ENCODE assay signal across 8 cellular contexts in the genomic region with DNA sequence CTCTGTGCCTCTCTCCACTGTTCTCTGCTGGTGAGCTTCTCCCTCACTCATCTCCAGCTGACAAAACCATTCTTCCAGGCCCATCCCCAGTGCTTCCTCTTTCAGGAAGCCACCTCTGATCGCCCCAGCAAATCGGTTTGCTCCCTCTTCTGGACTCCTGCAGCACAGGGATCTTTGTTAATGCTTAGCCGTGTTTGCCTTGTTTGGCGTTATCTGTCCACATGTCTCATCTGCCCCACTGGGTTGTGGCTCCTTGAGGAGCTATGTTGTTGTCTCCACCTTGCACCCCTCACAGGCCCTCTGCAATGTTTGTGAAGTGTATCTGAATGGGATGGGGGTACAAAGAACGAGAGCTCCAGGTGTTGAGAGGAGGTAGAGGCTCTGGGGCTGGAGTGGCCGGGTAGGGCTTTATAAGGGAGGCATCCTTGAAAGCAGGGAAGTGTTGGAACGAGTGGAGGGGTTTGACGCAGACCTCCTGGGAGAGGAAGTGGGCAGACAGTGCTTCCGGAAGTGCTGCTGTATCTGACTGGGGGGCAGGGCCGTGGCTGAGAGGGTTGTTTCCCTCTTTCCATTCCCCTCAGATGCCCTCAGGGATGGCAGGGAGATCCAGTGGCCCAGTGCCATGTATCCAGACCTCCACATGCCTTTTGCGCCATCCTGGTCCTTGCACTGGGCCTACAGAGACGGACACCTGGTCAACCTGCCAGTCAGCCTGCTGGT. TPM values are rescaled to one million over a fixed set of nuclear protein-coding genes. Genes with fewer than 3 reads are reported as not detected.
DNase-seq lines count a peak whose midpoint lies in the region; ATAC-seq, FAIRE-seq and TF ChIP-seq lines count a peak whose summit lies in the region.

No MANE protein-coding gene starts in this region.

- H3K4me3 Mint-ChIP-seq in natural killer cell = peak overlapping the region; percentile 90

- H3K27ac Mint-ChIP-seq in natural killer cell = peak overlapping the region; percentile 92 to 95

- ATAC-seq in K562 (peak; percentile 86), natural killer cell (peak; percentile 79 to 97 (median 90)), GM21528 (IDR thresholded peaks at IDR 0.05; ENCODE audit: low FRiP score, unreplicated experiment) (no peak), foreskin keratinocyte (no peak)

- H4K20me1 ChIP-seq in K562 (replicated peaks; ENCODE audit: control insufficient read depth, insufficient read depth, low read length) = peaks cover 10% of the 10 kb centered on the region; the same call in 1 of the 2 replicates

- H3K27ac ChIP-seq in K562 (ENCODE audit: extremely low read depth, low read depth, low read length) = peak overlapping the region; percentile 52; the same call in 2 of the 3 replicates
- no peak overlapping the region for H3K27ac ChIP-seq in foreskin keratinocyte

- CTCF ChIA-PET in K562 (lab: Yijun Ruan, JAX; ENCODE audit: low intra/inter-chr PET ratio) = interaction anchor here (2.3 kb wide), 1 partner anchor 61 kb away, joined by 20 read pairs; no protein-coding TSS in a partner anchor

- POLR2A ChIA-PET in K562 (lab: Yijun Ruan, JAX) = no interaction called here

- H3K27me3 Mint-ChIP-seq in natural killer cell (ENCODE audit: low read depth in 2 of 2) = no peaks in the 10 kb centered on the region

- no peaks in the 10 kb centered on the region for H3K27me3 ChIP-seq in K562 (ENCODE audit: control insufficient read depth in 2 of 2, insufficient read depth in 2 of 2, low read length in 2 of 2)
- H3K27me3 ChIP-seq in foreskin keratinocyte = no peaks in the 10 kb centered on the region

- BruUV-seq in K562 (replicated peaks; lab: Mats Ljungman, UMichigan) = no TSS peak

- no peak for TF ChIP-seq EP300 in K562 (IDR thresholded peaks at IDR 0.05; ENCODE audit: low read length)

- FAIRE-seq in K562 (lab: Jason Lieb, UNC) (peak; percentile 96), urothelium cell line (lab: Jason Lieb, UNC) (peak; percentile 23)

- no peaks in the 10 kb centered on the region for H3K9me3 ChIP-seq in K562 (replicated peaks; ENCODE audit: control insufficient read depth, insufficient read depth, low read depth, low read length)

- no peaks in the 10 kb centered on the region for H3K36me3 Mint-ChIP-seq in natural killer cell

- in situ Hi-C loops in K562 (cut with MboI) = no loop called here

- H3K4me1 Mint-ChIP-seq in natural killer cell = peaks cover 13 to 20% of the 10 kb centered on the region in 2 donors

- peak overlapping the region; percentile 13 to 66; a peak in 3 of 4 replicates for H3K9ac ChIP-seq in K562 (ENCODE audit: insufficient read depth in 1 of 2, low read depth in 2 of 2, low read length in 2 of 2)

- TF ChIP-seq CTCF in K562 (IDR thresholded peaks at IDR 0.05 in 2 of 3, conservative IDR thresholded peaks at IDR 0.05 in 1 of 3; ENCODE audit: insufficient read depth in 2 of 3, low read depth in 1 of 3, low read length in 3 of 3) (peak; percentile 56 to 72 (median 60)), natural killer cell (IDR thresholded peaks at IDR 0.05) (no peak), foreskin keratinocyte (conservative IDR thresholded peaks at IDR 0.05) (no peak)

- TF ChIP-seq POLR2A in K562 (conservative IDR thresholded peaks at IDR 0.05) = no peak

- peak overlapping the region; percentile 30; the same call in 1 of the 2 replicates for H3K4me2 ChIP-seq in K562 (ENCODE audit: insufficient read depth, low read length)

- no peak overlapping the region for H3K4me3 ChIP-seq in K562

- H3K4me1 ChIP-seq in K562 (replicated peaks in 1 of 2; ENCODE audit: control insufficient read depth in 2 of 2, insufficient read depth in 2 of 2, low read length in 2 of 2) (peaks cover 11 to 31% of the 10 kb centered on the region in 2 experiments; a peak in 4 of 5 replicates), foreskin keratinocyte (no peaks in the 10 kb centered on the region)

- WGBS in K562 (ENCODE audit: insufficient coverage, low coverage, missing lambda C conversion rate) = 36% methylated on average over 11 of the region's 12 CpGs

- peak; percentile 78 to 81 for TF ChIP-seq RAD21 in K562 (CRISPR knock-in tag; conservative IDR thresholded peaks at IDR 0.05 in 1 of 2, IDR thresholded peaks at IDR 0.05 in 1 of 2)

- intact Hi-C loops in K562 (cut with micrococcal nuclease) = loop anchor here (2.0 kb wide), 1 partner anchor 61 kb away; no protein-coding TSS in a partner anchor
- intact Hi-C loops in natural killer cell (cut with micrococcal nuclease) = no loop called here

- peaks cover 6% of the 10 kb centered on the region; the same call in 1 of the 3 replicates for H3K36me3 ChIP-seq in K562 (ENCODE audit: control insufficient read depth, insufficient read depth, low read length)

- H3K79me2 ChIP-seq in K562 (ENCODE audit: control insufficient read depth, insufficient read depth, low read length) = 0 out of 3 replicates have a peak, but pooled peaks cover 2% of the 10 kb centered on the region

- no peaks in the 10 kb centered on the region for H3K9me3 Mint-ChIP-seq in natural killer cell

- no peak overlapping the region for H2AFZ ChIP-seq in K562 (ENCODE audit: low read depth, low read length)

- no peaks in the 10 kb centered on the region for H3K9me1 ChIP-seq in K562 (ENCODE audit: control insufficient read depth, insufficient read depth, low read length)

- DNase-seq in CMK (ENCODE audit: low read depth) (peak; percentile 82), SKM-1 (lab: John Stamatoyannopoulos, UW; ENCODE audit: unreplicated experiment) (peak; percentile 78), K562 (ENCODE audit: extremely low read depth in 1 of 4, low spot score in 3 of 4) (peak; percentile 52 to 68 (median 60)), natural killer cell (peak; percentile 46), urothelium cell line (ENCODE audit: low spot score) (no peak), AG20443 (ENCODE audit: low spot score) (no peak), foreskin keratinocyte (no peak)

RNA-seq across cellular contexts. Expression of a gene that starts 27.8 kb away (rescaled TPM):
- 7.8 and 33.3 TPM in 2 replicates for total RNA-seq in K562 (2011; cell fraction: chromatin; rRNA removed; ENCODE audit: low replicate concordance)
- total RNA-seq in K562 (2011; cell fraction: nucleolus; rRNA removed) = 14.5 and 19.7 TPM in 2 replicates
- total RNA-seq in K562 (2011; cell fraction: nucleoplasm; rRNA removed) = 6.2 and 10.0 TPM in 2 replicates
- total RNA-seq in K562 (2014; rRNA removed) (2.3 and 3.5 TPM in 2 replicates), K562 (2014; rRNA removed; fragmentation: Illumina TruSeq; extraction: Trizol) (1.1 and 1.3 TPM in 2 replicates), K562 (2015; rRNA removed; fragmentation: Illumina TruSeq; extraction: Trizol) (2.1 and 2.3 TPM in 2 replicates), K562 (2021) (12.2 and 14.5 TPM in 2 replicates), natural killer cell (1 to 10 TPM in 2 of 3 donors, under 1 TPM in 1; 0.49 to 1.8 (median 1.7) TPM), foreskin keratinocyte (11.5 and 12.0 TPM in 2 replicates)
- polyA plus RNA-seq in K562 (2011; rRNA removed) (1.9 and 2.2 TPM in 2 replicates), K562 (2014; fragmentation: Illumina TruSeq; extraction: Trizol) (2.5 and 5.7 TPM in 2 replicates), K562 (2014; fragmentation: Nextera tagmentation; extraction: Ambion mirVana) (under 1 TPM; 0.01 to 0.04 TPM), K562 (2014; rRNA removed) (3.0 and 5.1 TPM in 2 replicates), foreskin keratinocyte (6.8 and 6.9 TPM in 2 replicates)
- 1.2 and 1.5 TPM in 2 replicates for polyA plus RNA-seq in K562 (2011; cell fraction: cytosol; rRNA removed)
- 6.5 and 13.9 TPM in 2 replicates for polyA plus RNA-seq in K562 (2011; cell fraction: nucleus; rRNA removed)
- polyA plus RNA-seq in K562 (2012) = 4.8 and 5.2 TPM in 2 replicates
- 1.8 and 1.9 TPM in 2 replicates for polyA minus RNA-seq in K562 (2011; rRNA and poly(A)+ RNA removed)
- 3.8 and 8.4 TPM in 2 replicates for polyA minus RNA-seq in K562 (2011; cell fraction: cytosol; rRNA and poly(A)+ RNA removed)
- polyA minus RNA-seq in K562 (2011; cell fraction: nucleus; rRNA and poly(A)+ RNA removed) = 8.6 and 9.6 TPM in 2 replicates

RNA-seq across cellular contexts. Expression of a gene that starts 28.8 kb away (rescaled TPM):
- 43.1 and 96.1 TPM in 2 replicates for total RNA-seq in K562 (2011; cell fraction: chromatin; rRNA removed; ENCODE audit: low replicate concordance)
- total RNA-seq in K562 (2011; cell fraction: nucleolus; rRNA removed) = 63.2 and 67.5 TPM in 2 replicates
- 52.4 and 53.0 TPM in 2 replicates for total RNA-seq in K562 (2011; cell fraction: nucleoplasm; rRNA removed)
- total RNA-seq in K562 (2014; rRNA removed) (53.0 and 81.0 TPM in 2 replicates), K562 (2014; rRNA removed; fragmentation: Illumina TruSeq; extraction: Trizol) (34.6 and 48.9 TPM in 2 replicates), K562 (2015; rRNA removed; fragmentation: Illumina TruSeq; extraction: Trizol) (35.6 and 37.2 TPM in 2 replicates), K562 (2021) (58.0 and 64.3 TPM in 2 replicates), natural killer cell (100 to 1,000 TPM; 180 to 224 (median 186) TPM), foreskin keratinocyte (33.6 and 36.1 TPM in 2 replicates)
- polyA plus RNA-seq in K562 (2011; rRNA removed) (57.6 and 62.0 TPM in 2 replicates), K562 (2014; fragmentation: Illumina TruSeq; extraction: Trizol) (40.0 and 41.6 TPM in 2 replicates), K562 (2014; fragmentation: Nextera tagmentation; extraction: Ambion mirVana) (10 to 100 TPM in 1 of 2 experiments, 1 to 10 TPM in 1; 5.9 to 13.6 TPM), K562 (2014; rRNA removed) (55.6 and 62.6 TPM in 2 replicates), foreskin keratinocyte (37.8 and 41.1 TPM in 2 replicates)
- polyA plus RNA-seq in K562 (2011; cell fraction: cytosol; rRNA removed) = 56.9 and 82.8 TPM in 2 replicates
- polyA plus RNA-seq in K562 (2011; cell fraction: nucleus; rRNA removed) = 77.8 and 89.5 TPM in 2 replicates
- 38.5 and 39.9 TPM in 2 replicates for polyA plus RNA-seq in K562 (2012)
- 23.1 and 38.9 TPM in 2 replicates for polyA minus RNA-seq in K562 (2011; rRNA and poly(A)+ RNA removed)
- 16.1 and 23.9 TPM in 2 replicates for polyA minus RNA-seq in K562 (2011; cell fraction: cytosol; rRNA and poly(A)+ RNA removed)
- polyA minus RNA-seq in K562 (2011; cell fraction: nucleus; rRNA and poly(A)+ RNA removed) = 14.4 and 17.5 TPM in 2 replicates

RNA-seq across cellular contexts. Expression of a gene that starts 31.1 kb away (rescaled TPM):
- total RNA-seq in K562 (2011; cell fraction: chromatin; rRNA removed; ENCODE audit: low replicate concordance) = 116 and 363 TPM in 2 replicates
- 190 and 220 TPM in 2 replicates for total RNA-seq in K562 (2011; cell fraction: nucleolus; rRNA removed)
- total RNA-seq in K562 (2011; cell fraction: nucleoplasm; rRNA removed) = 137 and 149 TPM in 2 replicates
- total RNA-seq in K562 (2014; rRNA removed) (13.5 and 20.4 TPM in 2 replicates), K562 (2014; rRNA removed; fragmentation: Illumina TruSeq; extraction: Trizol) (6.5 and 10.0 TPM in 2 replicates), K562 (2015; rRNA removed; fragmentation: Illumina TruSeq; extraction: Trizol) (14.4 and 17.2 TPM in 2 replicates), K562 (2021) (32.8 and 42.1 TPM in 2 replicates), natural killer cell (100 to 1,000 TPM in 2 of 3 donors, 10 to 100 TPM in 1; 84.4 to 142 (median 104) TPM), foreskin keratinocyte (28.1 and 35.3 TPM in 2 replicates)
- polyA plus RNA-seq in K562 (2011; rRNA removed) (15.7 and 53.7 TPM in 2 replicates), K562 (2014; fragmentation: Illumina TruSeq; extraction: Trizol) (48.1 and 55.6 TPM in 2 replicates), K562 (2014; fragmentation: Nextera tagmentation; extraction: Ambion mirVana) (1 to 10 TPM in 1 of 2 experiments, under 1 TPM in 1; 0.35 to 1.6 TPM), K562 (2014; rRNA removed) (26.1 and 31.4 TPM in 2 replicates), foreskin keratinocyte (22.4 and 28.0 TPM in 2 replicates)
- polyA plus RNA-seq in K562 (2011; cell fraction: cytosol; rRNA removed) = 33.2 and 34.4 TPM in 2 replicates
- polyA plus RNA-seq in K562 (2011; cell fraction: nucleus; rRNA removed) = 322 and 398 TPM in 2 replicates
- polyA plus RNA-seq in K562 (2012) = 42.5 and 69.5 TPM in 2 replicates
- polyA minus RNA-seq in K562 (2011; rRNA and poly(A)+ RNA removed) = 11.4 and 20.1 TPM in 2 replicates
- 28.0 and 36.5 TPM in 2 replicates for polyA minus RNA-seq in K562 (2011; cell fraction: cytosol; rRNA and poly(A)+ RNA removed)
- 74.6 and 97.4 TPM in 2 replicates for polyA minus RNA-seq in K562 (2011; cell fraction: nucleus; rRNA and poly(A)+ RNA removed)

RNA-seq across cellular contexts. Expression of a gene that starts 38.0 kb away (rescaled TPM):
- total RNA-seq in K562 (2011; cell fraction: chromatin; rRNA removed; ENCODE audit: low replicate concordance) = 25.4 and 96.6 TPM in 2 replicates
- 63.3 and 66.7 TPM in 2 replicates for total RNA-seq in K562 (2011; cell fraction: nucleolus; rRNA removed)
- 38.1 and 42.6 TPM in 2 replicates for total RNA-seq in K562 (2011; cell fraction: nucleoplasm; rRNA removed)
- total RNA-seq in K562 (2014; rRNA removed) = 17.9 and 19.5 TPM in 2 replicates
- total RNA-seq in K562 (2014; rRNA removed; fragmentation: Illumina TruSeq; extraction: Trizol) = 1.8 and 3.0 TPM in 2 replicates
- total RNA-seq in K562 (2015; rRNA removed; fragmentation: Illumina TruSeq; extraction: Trizol) = 10.2 and 11.8 TPM in 2 replicates
- 24.4 and 25.2 TPM in 2 replicates for total RNA-seq in K562 (2021)
- polyA plus RNA-seq in K562 (2011; rRNA removed) = 12.5 and 16.0 TPM in 2 replicates
- 14.3 and 34.7 TPM in 2 replicates for polyA plus RNA-seq in K562 (2011; cell fraction: cytosol; rRNA removed)
- polyA plus RNA-seq in K562 (2011; cell fraction: nucleus; rRNA removed) = 44.8 and 82.4 TPM in 2 replicates
- polyA plus RNA-seq in K562 (2012) = 14.8 and 26.6 TPM in 2 replicates
- polyA plus RNA-seq in K562 (2014; fragmentation: Illumina TruSeq; extraction: Trizol) = 3.7 and 14.7 TPM in 2 replicates
- polyA plus RNA-seq in K562 (2014; fragmentation: Nextera tagmentation; extraction: Ambion mirVana) = 1 to 10 TPM in 1 of 2 experiments, under 1 TPM in 1; 0.32 to 1.3 TPM
- polyA plus RNA-seq in K562 (2014; rRNA removed) = 17.7 and 23.7 TPM in 2 replicates
- 4.3 and 6.7 TPM in 2 replicates for polyA minus RNA-seq in K562 (2011; rRNA and poly(A)+ RNA removed)
- polyA minus RNA-seq in K562 (2011; cell fraction: cytosol; rRNA and poly(A)+ RNA removed) = 10.6 and 11.3 TPM in 2 replicates
- 21.3 and 23.8 TPM in 2 replicates for polyA minus RNA-seq in K562 (2011; cell fraction: nucleus; rRNA and poly(A)+ RNA removed)
- 100 to 1,000 TPM; 229 to 302 (median 244) TPM for total RNA-seq in natural killer cell
- total RNA-seq in foreskin keratinocyte = 24.6 and 28.2 TPM in 2 replicates
- polyA plus RNA-seq in foreskin keratinocyte = 25.7 and 26.8 TPM in 2 replicates

Comparison
In these comparisons a context has a peak if more than half of its experiments do, and no peak if none do; other contexts are left out.
1. DNase-seq: peak in CMK (single experiment), SKM-1 (single experiment), K562 (4 of 4) and natural killer cell (single experiment); none in urothelium cell line (single experiment), AG20443 (single experiment) and foreskin keratinocyte (0 of 2).
2. ATAC-seq: peak in K562 (single experiment) and natural killer cell (3 of 3); none in GM21528 (single experiment) and foreskin keratinocyte (single experiment).
3. CTCF ChIP-seq: peak in K562 (3 of 3); none in natural killer cell (single experiment) and foreskin keratinocyte (single experiment).